ENCODE assay signal across 9 cellular contexts in the genomic region with DNA sequence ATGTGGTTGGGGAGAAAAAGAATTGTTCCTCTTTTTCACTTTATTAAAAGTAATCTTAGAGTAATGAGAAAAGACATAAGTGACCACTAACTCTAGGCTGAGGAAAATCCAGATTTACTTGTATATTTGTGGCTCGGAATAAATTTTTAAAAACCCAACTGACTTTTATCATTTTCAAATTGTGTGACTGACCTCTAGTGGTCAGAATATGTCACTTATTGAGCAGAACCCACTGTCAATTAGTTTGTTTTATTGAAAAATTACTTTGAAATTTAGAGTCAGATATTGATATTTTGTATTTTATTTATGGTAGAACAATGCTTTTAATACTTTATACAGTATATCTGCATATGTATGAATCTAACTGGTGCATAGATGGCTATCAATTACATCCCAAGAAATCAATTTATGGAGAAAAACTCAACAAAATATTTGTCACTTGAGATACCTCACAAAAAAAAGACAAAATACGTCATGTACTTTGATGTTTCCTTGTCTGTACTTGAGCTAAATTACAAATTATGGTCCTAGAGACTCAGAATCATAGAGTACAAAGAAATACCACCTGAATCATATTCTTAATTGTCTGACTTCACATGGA.
DNase-seq lines count a peak whose midpoint lies in the region; ATAC-seq and TF ChIP-seq lines count a peak whose summit lies in the region.
"Had no signal": no experiment of that assay in that cellular context is flagged by ENCODE, and none has a peak within 500 bp of the region (broad histone marks: within the 10 kb centered on the region; RNA-seq: fewer than 3 reads in every experiment).

No MANE protein-coding gene starts in this region.

- H3K4me1 Mint-ChIP-seq in activated naive CD4-positive, alpha-beta T cell treated with anti-CD3 and anti-CD28 coated beads, Interleukin-2, amount 10 ng/mL, durations not matched to agents 7 days and 5 days = no peaks in the 10 kb centered on the region

- ATAC-seq in GM18858 (IDR thresholded peaks at IDR 0.05; ENCODE audit: unreplicated experiment) = no peak

- H3K4me3 Mint-ChIP-seq in activated naive CD4-positive, alpha-beta T cell treated with anti-CD3 and anti-CD28 coated beads, Interleukin-2, amount 10 ng/mL, durations not matched to agents 7 days and 5 days = no peak overlapping the region

- H3K4me3 ChIP-seq in NB4 (ENCODE audit: low read depth, low read length) (no peak overlapping the region), coronary artery (no peak overlapping the region)
- H3K4me3 ChIP-seq: BLaER1 treated with 17β-estradiol and CSF1 and Interleukin-3, amounts not matched to agents 10 nM and 100 nM had no signal

- no peaks in the 10 kb centered on the region for H3K27me3 Mint-ChIP-seq in activated naive CD4-positive, alpha-beta T cell treated with anti-CD3 and anti-CD28 coated beads, Interleukin-2, amount 10 ng/mL, durations not matched to agents 7 days and 5 days

- H3K27ac ChIP-seq in coronary artery = no peak overlapping the region
- H3K27ac ChIP-seq: BLaER1 treated with 17β-estradiol and CSF1 and Interleukin-3, amounts not matched to agents 10 nM and 100 nM had no signal

- no peaks in the 10 kb centered on the region for H3K36me3 Mint-ChIP-seq in activated naive CD4-positive, alpha-beta T cell treated with anti-CD3 and anti-CD28 coated beads, Interleukin-2, amount 10 ng/mL, durations not matched to agents 7 days and 5 days

- no peak for TF ChIP-seq POLR2A in NB4 (IDR thresholded peaks at IDR 0.05; ENCODE audit: extremely low read depth, insufficient read length)

- H3K9me3 Mint-ChIP-seq in activated naive CD4-positive, alpha-beta T cell treated with anti-CD3 and anti-CD28 coated beads, Interleukin-2, amount 10 ng/mL, durations not matched to agents 7 days and 5 days = no peaks in the 10 kb centered on the region

- no peak overlapping the region for H3K27ac Mint-ChIP-seq in activated naive CD4-positive, alpha-beta T cell treated with anti-CD3 and anti-CD28 coated beads, Interleukin-2, amount 10 ng/mL, durations not matched to agents 7 days and 5 days

- DNase-seq in NCI-H1092 treated with DMSO at 0.1 percent for 48 hours (lab: John Stamatoyannopoulos, UW) (peak; percentile 13), NCI-H1092 (lab: John Stamatoyannopoulos, UW) (no peak), NB4 (ENCODE audit: low read depth) (peak; percentile 35), coronary artery (ENCODE audit: low spot score) (no peak), non-pigmented ciliary epithelial cell (ENCODE audit: low read depth) (peak; percentile 1), cerebellar nuclear complex (lab: John Stamatoyannopoulos, UW) (no peak)
- no peak for DNase-seq in activated naive CD4-positive, alpha-beta T cell treated with anti-CD3 and anti-CD28 coated beads, Interleukin-2, amount 10 ng/mL, durations not matched to agents 7 days and 5 days

- CTCF ChIA-PET in activated naive CD4-positive, alpha-beta T cell treated with anti-CD3 and anti-CD28 coated beads, Interleukin-2, amount 10 ng/mL, durations not matched to agents 7 days and 5 days (lab: Charles Lee) = no interaction called here

- TF ChIP-seq CTCF in NB4 (IDR thresholded peaks at IDR 0.05; ENCODE audit: low read depth, low read length) = peak; percentile 37
- TF ChIP-seq CTCF in coronary artery (IDR thresholded peaks at IDR 0.05) = peak; percentile 28

Comparison
In these comparisons a context has a peak if more than half of its experiments do, and no peak if none do; other contexts are left out.
1. DNase-seq: peak in NCI-H1092 treated with DMSO at 0.1 percent for 48 hours (single experiment), NB4 (single experiment) and non-pigmented ciliary epithelial cell (single experiment); none in NCI-H1092 (single experiment), coronary artery (single experiment), activated naive CD4-positive, alpha-beta T cell treated with anti-CD3 and anti-CD28 coated beads, Interleukin-2, amount 10 ng/mL, durations not matched to agents 7 days and 5 days (single experiment) and cerebellar nuclear complex (0 of 2).